In genomic region chr12:102061556-102062418, GRCh38 we compare ENCODE assay signal across 1 cellular context.
TF ChIP-seq lines count a peak whose summit lies in the region.

A gene with protein sequence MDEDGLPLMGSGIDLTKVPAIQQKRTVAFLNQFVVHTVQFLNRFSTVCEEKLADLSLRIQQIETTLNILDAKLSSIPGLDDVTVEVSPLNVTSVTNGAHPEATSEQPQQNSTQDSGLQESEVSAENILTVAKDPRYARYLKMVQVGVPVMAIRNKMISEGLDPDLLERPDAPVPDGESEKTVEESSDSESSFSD (minus strand): TSS chr12:102061991. CDS start chr12:102061962, 29 bp downstream.

TF ChIP-seq in GM23338, 12 proteins besides CTCF, POLR2A, EP300 and RAD21:
- TF ChIP-seq, protein P1, sequence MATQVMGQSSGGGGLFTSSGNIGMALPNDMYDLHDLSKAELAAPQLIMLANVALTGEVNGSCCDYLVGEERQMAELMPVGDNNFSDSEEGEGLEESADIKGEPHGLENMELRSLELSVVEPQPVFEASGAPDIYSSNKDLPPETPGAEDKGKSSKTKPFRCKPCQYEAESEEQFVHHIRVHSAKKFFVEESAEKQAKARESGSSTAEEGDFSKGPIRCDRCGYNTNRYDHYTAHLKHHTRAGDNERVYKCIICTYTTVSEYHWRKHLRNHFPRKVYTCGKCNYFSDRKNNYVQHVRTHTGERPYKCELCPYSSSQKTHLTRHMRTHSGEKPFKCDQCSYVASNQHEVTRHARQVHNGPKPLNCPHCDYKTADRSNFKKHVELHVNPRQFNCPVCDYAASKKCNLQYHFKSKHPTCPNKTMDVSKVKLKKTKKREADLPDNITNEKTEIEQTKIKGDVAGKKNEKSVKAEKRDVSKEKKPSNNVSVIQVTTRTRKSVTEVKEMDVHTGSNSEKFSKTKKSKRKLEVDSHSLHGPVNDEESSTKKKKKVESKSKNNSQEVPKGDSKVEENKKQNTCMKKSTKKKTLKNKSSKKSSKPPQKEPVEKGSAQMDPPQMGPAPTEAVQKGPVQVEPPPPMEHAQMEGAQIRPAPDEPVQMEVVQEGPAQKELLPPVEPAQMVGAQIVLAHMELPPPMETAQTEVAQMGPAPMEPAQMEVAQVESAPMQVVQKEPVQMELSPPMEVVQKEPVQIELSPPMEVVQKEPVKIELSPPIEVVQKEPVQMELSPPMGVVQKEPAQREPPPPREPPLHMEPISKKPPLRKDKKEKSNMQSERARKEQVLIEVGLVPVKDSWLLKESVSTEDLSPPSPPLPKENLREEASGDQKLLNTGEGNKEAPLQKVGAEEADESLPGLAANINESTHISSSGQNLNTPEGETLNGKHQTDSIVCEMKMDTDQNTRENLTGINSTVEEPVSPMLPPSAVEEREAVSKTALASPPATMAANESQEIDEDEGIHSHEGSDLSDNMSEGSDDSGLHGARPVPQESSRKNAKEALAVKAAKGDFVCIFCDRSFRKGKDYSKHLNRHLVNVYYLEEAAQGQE (IDR thresholded peaks at IDR 0.05; ENCODE audit: unreplicated experiment) = no peak
- no peak for TF ChIP-seq JUNB (IDR thresholded peaks at IDR 0.05; ENCODE audit: unreplicated experiment)
- no peak for TF ChIP-seq EZH2 (IDR thresholded peaks at IDR 0.05; ENCODE audit: low read depth, unreplicated experiment)
- TF ChIP-seq ZNF462 (CRISPR knock-in tag; IDR thresholded peaks at IDR 0.05) = no peak
- no peak for TF ChIP-seq NANOG (IDR thresholded peaks at IDR 0.05; ENCODE audit: borderline replicate concordance)
- no peak for TF ChIP-seq STAT1 (IDR thresholded peaks at IDR 0.05; ENCODE audit: unreplicated experiment)
- no peak for TF ChIP-seq EZH2phosphoT487 (IDR thresholded peaks at IDR 0.05; ENCODE audit: unreplicated experiment)
- TF ChIP-seq, protein P2, sequence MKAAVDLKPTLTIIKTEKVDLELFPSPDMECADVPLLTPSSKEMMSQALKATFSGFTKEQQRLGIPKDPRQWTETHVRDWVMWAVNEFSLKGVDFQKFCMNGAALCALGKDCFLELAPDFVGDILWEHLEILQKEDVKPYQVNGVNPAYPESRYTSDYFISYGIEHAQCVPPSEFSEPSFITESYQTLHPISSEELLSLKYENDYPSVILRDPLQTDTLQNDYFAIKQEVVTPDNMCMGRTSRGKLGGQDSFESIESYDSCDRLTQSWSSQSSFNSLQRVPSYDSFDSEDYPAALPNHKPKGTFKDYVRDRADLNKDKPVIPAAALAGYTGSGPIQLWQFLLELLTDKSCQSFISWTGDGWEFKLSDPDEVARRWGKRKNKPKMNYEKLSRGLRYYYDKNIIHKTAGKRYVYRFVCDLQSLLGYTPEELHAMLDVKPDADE (IDR thresholded peaks at IDR 0.05) = peak; percentile 84
- peak; percentile 89 for TF ChIP-seq CREB1 (CRISPR knock-in tag; IDR thresholded peaks at IDR 0.05; ENCODE audit: low read depth)
- TF ChIP-seq ZNF114 (CRISPR knock-in tag; IDR thresholded peaks at IDR 0.05) = no peak
- peak; percentile 62 for TF ChIP-seq POLR2AphosphoS5 (IDR thresholded peaks at IDR 0.05; ENCODE audit: low read depth)
- TF ChIP-seq ZNF331 (CRISPR knock-in tag; IDR thresholded peaks at IDR 0.05; ENCODE audit: low read depth) = no peak
